Comparison of ENCODE assay signal across 1 cellular context in genomic region chr11:85627998-85628770, GRCh38.
TF ChIP-seq lines count a peak whose summit lies in the region.

TMEM126B (plus strand) TSS chr11:85628593; CDS start chr11:85628608, 15 bp downstream.

TF ChIP-seq in GM12878, 131 proteins besides CTCF, POLR2A, EP300 and RAD21 (continued from another document and continues in another):
- TF ChIP-seq MEF2B (IDR thresholded peaks at IDR 0.05; ENCODE audit: partially characterized antibody, poor library complexity, severe bottlenecking) (no peak), ZBED1 (IDR thresholded peaks at IDR 0.05; ENCODE audit: borderline replicate concordance) (no peak), ZNF622 (IDR thresholded peaks at IDR 0.05) (no peak), NR2C1 (IDR thresholded peaks at IDR 0.05) (no peak), JUNB (IDR thresholded peaks at IDR 0.05) (no peak), CBX5 (IDR thresholded peaks at IDR 0.05; ENCODE audit: low read depth) (no peak), HCFC1 (IDR thresholded peaks at IDR 0.05; ENCODE audit: low read length) (peak; percentile 55), RUNX3 (IDR thresholded peaks at IDR 0.05; ENCODE audit: low read length) (peak; percentile 70), SREBF1 (IDR thresholded peaks at IDR 0.05; ENCODE audit: low read length) (no peak), KDM1A (IDR thresholded peaks at IDR 0.05; ENCODE audit: borderline replicate concordance) (no peak), NBN (IDR thresholded peaks at IDR 0.05) (no peak; the same call in 1 of the 2 replicates), CBFB (IDR thresholded peaks at IDR 0.05; ENCODE audit: low read depth) (peak; percentile 70), LARP7 (IDR thresholded peaks at IDR 0.05) (0 out of 2 replicates have a peak, but pooled peaks have one; percentile 23), ZBTB33 (IDR thresholded peaks at IDR 0.05) (no peak), REST (IDR thresholded peaks at IDR 0.05; ENCODE audit: low read depth, low read length) (0 out of 2 replicates have a peak, but pooled peaks have one; percentile 36), TARDBP (IDR thresholded peaks at IDR 0.05; ENCODE audit: borderline replicate concordance) (0 out of 2 replicates have a peak, but pooled peaks have one; percentile 32), SUZ12 (IDR thresholded peaks at IDR 0.05; ENCODE audit: unreplicated experiment) (no peak), ZNF217 (IDR thresholded peaks at IDR 0.05) (no peak), MYC (IDR thresholded peaks at IDR 0.05; ENCODE audit: insufficient read depth, insufficient read length, insufficient replicate concordance, low read length, severe bottlenecking) (no peak), EZH2 (IDR thresholded peaks at IDR 0.05; ENCODE audit: borderline replicate concordance, control insufficient read depth, low read depth, low read length) (no peak), CREM (IDR thresholded peaks at IDR 0.05; ENCODE audit: low read depth) (peak; percentile 38; the same call in 1 of the 2 replicates), SKIL (IDR thresholded peaks at IDR 0.05; ENCODE audit: low read depth, poor library complexity, severe bottlenecking) (no peak), RELB (IDR thresholded peaks at IDR 0.05; ENCODE audit: low read depth) (peak; percentile 97), ZNF384 (IDR thresholded peaks at IDR 0.05; ENCODE audit: borderline replicate concordance, low read depth, low read length) (no peak), USF1 (IDR thresholded peaks at IDR 0.05; ENCODE audit: borderline replicate concordance, extremely low read length, insufficient read depth, low read depth, low read length) (peak; percentile 92), ZBTB4 (CRISPR knock-in tag; IDR thresholded peaks at IDR 0.05) (no peak), ZBTB40 (IDR thresholded peaks at IDR 0.05; ENCODE audit: borderline replicate concordance) (0 out of 2 replicates have a peak, but pooled peaks have one; percentile 19), SRF (IDR thresholded peaks at IDR 0.05; ENCODE audit: low read depth in 2 of 2, low read length in 2 of 2) (no peak), ETV6 (conservative IDR thresholded peaks at IDR 0.05 in 1 of 2, IDR thresholded peaks at IDR 0.05 in 1 of 2; ENCODE audit: borderline replicate concordance in 1 of 2, low read depth in 1 of 2) (no peak), HSF1 (IDR thresholded peaks at IDR 0.05; ENCODE audit: low read depth, low read length) (0 out of 2 replicates have a peak, but pooled peaks have one; percentile 49), CHD4 (IDR thresholded peaks at IDR 0.05) (no peak), BACH1 (IDR thresholded peaks at IDR 0.05; ENCODE audit: borderline replicate concordance) (0 out of 2 replicates have a peak, but pooled peaks have one; percentile 28), NR2F1 (conservative IDR thresholded peaks at IDR 0.05) (no peak), SUPT20H (IDR thresholded peaks at IDR 0.05; ENCODE audit: borderline replicate concordance, control insufficient read depth, low read depth, low read length) (no peak), MAX (IDR thresholded peaks at IDR 0.05; ENCODE audit: low read depth, low read length) (peak; percentile 85; the same call in 1 of the 2 replicates), E2F4 (IDR thresholded peaks at IDR 0.05; ENCODE audit: low read depth, low read length) (peak; percentile 90), YY1 (IDR thresholded peaks at IDR 0.05; ENCODE audit: low read depth, low read length) (peak; percentile 97), RB1 (IDR thresholded peaks at IDR 0.05; ENCODE audit: borderline replicate concordance) (peak; percentile 86), ZZZ3 (IDR thresholded peaks at IDR 0.05; ENCODE audit: control insufficient read depth, insufficient read length, low read depth) (no peak)
